ENCODE assay signal across 10 cellular contexts in the genomic region with DNA sequence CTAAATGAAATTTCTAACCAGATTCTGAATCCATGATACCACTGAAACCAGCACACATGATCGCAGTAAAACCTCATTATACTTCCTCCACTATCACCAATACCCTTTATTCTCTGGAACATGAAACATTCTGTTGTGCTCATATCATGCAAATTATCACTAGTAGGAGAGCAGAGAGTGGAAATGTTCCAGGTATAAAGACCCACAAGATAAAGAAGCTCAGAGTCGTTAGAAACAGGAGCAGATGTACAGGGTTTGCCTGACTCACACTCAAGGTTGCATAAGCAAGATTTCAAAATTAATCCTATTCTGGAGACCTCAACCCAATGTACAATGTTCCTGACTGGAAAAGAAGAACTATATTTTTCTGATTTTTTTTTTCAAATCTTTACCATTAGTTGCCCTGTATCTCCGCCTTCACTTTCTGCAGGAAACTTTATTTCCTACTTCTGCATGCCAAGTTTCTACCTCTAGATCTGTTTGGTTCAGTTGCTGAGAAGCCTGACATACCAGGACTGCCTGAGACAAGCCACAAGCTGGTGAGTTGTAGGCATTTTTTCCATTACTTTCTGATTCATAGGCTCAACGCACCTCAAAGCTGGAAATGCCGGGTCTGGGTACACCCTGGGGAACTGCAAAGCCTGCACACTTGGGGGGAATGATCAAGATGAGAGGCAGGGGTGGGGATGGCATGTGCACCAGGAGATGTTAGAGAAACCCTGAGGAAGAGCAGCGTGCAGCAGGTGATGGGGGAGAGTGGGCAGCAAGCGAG. TPM values are rescaled to one million over a fixed set of nuclear protein-coding genes. Genes with fewer than 3 reads are reported as not detected.
DNase-seq lines count a peak whose midpoint lies in the region; ATAC-seq lines count a peak whose summit lies in the region.
"Had no signal": no experiment of that assay in that cellular context is flagged by ENCODE, and none has a peak within 500 bp of the region (broad histone marks: within the 10 kb centered on the region; RNA-seq: fewer than 3 reads in every experiment).

A gene (plus strand): TSS at position 473 of the 772 bp plus-strand sequence. CDS start 3,417 bp downstream, outside the sequence.

- peaks cover under 1% of the 10 kb centered on the region for H3K9me3 Mint-ChIP-seq in activated CD8-positive, alpha-beta memory T cell treated with anti-CD3 and anti-CD28 coated beads, Interleukin-2, amount 10 ng/mL, durations not matched to agents 7 days and 5 days (ENCODE audit: low read depth)
- H3K9me3 Mint-ChIP-seq in T-helper 1 cell treated with Interleukin-12 subunit alpha and Interleukin-12 subunit beta and Interleukin-4 antibody, amounts not matched to agents 30 μg/mL and 1 μg/mL, for 36 hours: peaks cover 2% of the 10 kb centered on the region
- H3K9me3 Mint-ChIP-seq in central memory CD8-positive, alpha-beta T cell: peaks cover 2% of the 10 kb centered on the region
- H3K9me3 Mint-ChIP-seq in stimulated activated memory B cell treated with anti-CD40 and anti-IgM and Interleukin-4, amounts not matched to agents 10 μg/mL and 1 μg/mL and 100 μg/mL, for 72 hours: no peaks in the 10 kb centered on the region

- no peak for DNase-seq in activated CD8-positive, alpha-beta memory T cell treated with anti-CD3 and anti-CD28 coated beads, Interleukin-2, amount 10 ng/mL, durations not matched to agents 7 days and 5 days
- DNase-seq in activated CD8-positive, alpha-beta memory T cell treated with anti-CD3 and anti-CD28 coated beads, Interleukin-2, amount 50 U/mL, for 4 hours: no peak
- no peak for DNase-seq in central memory CD8-positive, alpha-beta T cell (ENCODE audit: low spot score in 2 of 2)
- DNase-seq in Ammon's horn (ENCODE audit: low spot score): no peak
- no peak for DNase-seq in mesenteric fat pad (ENCODE audit: low spot score)
- DNase-seq: EL, NCI-H1694 treated with DMSO at 0.1 percent for 48 hours had no signal

- CTCF ChIA-PET in activated CD8-positive, alpha-beta memory T cell treated with anti-CD3 and anti-CD28 coated beads, Interleukin-2, amount 10 ng/mL, durations not matched to agents 7 days and 5 days (lab: Charles Lee): interaction anchor here (0.7 to 3.6 kb wide), 14 partner anchors 10 to 143 kb away, joined by 3 to 35 read pairs (median 3); a partner anchor contains a TSS

- peaks cover 34% of the 10 kb centered on the region for H3K36me3 Mint-ChIP-seq in activated CD8-positive, alpha-beta memory T cell treated with anti-CD3 and anti-CD28 coated beads, Interleukin-2, amount 10 ng/mL, durations not matched to agents 7 days and 5 days
- peaks cover 40% of the 10 kb centered on the region for H3K36me3 Mint-ChIP-seq in T-helper 1 cell treated with Interleukin-12 subunit alpha and Interleukin-12 subunit beta and Interleukin-4 antibody, amounts not matched to agents 30 μg/mL and 1 μg/mL, for 36 hours (ENCODE audit: low read depth)
- H3K36me3 Mint-ChIP-seq in central memory CD8-positive, alpha-beta T cell (ENCODE audit: insufficient read depth): peaks cover 3% of the 10 kb centered on the region
- H3K36me3 Mint-ChIP-seq in stimulated activated memory B cell treated with anti-CD40 and anti-IgM and Interleukin-4, amounts not matched to agents 10 μg/mL and 1 μg/mL and 100 μg/mL, for 72 hours: peaks cover 5% of the 10 kb centered on the region

- H3K27ac Mint-ChIP-seq in activated CD8-positive, alpha-beta memory T cell treated with anti-CD3 and anti-CD28 coated beads, Interleukin-2, amount 10 ng/mL, durations not matched to agents 7 days and 5 days: peak within 1 kb of the TSS; percentile 82
- H3K27ac Mint-ChIP-seq in T-helper 1 cell treated with Interleukin-12 subunit alpha and Interleukin-12 subunit beta and Interleukin-4 antibody, amounts not matched to agents 30 μg/mL and 1 μg/mL, for 36 hours: peak within 1 kb of the TSS; percentile 85
- peak within 1 kb of the TSS; percentile 61 for H3K27ac Mint-ChIP-seq in central memory CD8-positive, alpha-beta T cell (ENCODE audit: low read depth)
- peak within 1 kb of the TSS; percentile 67 for H3K27ac Mint-ChIP-seq in stimulated activated memory B cell treated with anti-CD40 and anti-IgM and Interleukin-4, amounts not matched to agents 10 μg/mL and 1 μg/mL and 100 μg/mL, for 72 hours

- peak within 1 kb of the TSS; percentile 74 for H3K4me3 Mint-ChIP-seq in activated CD8-positive, alpha-beta memory T cell treated with anti-CD3 and anti-CD28 coated beads, Interleukin-2, amount 10 ng/mL, durations not matched to agents 7 days and 5 days
- H3K4me3 Mint-ChIP-seq in T-helper 1 cell treated with Interleukin-12 subunit alpha and Interleukin-12 subunit beta and Interleukin-4 antibody, amounts not matched to agents 30 μg/mL and 1 μg/mL, for 36 hours: peak within 1 kb of the TSS; percentile 89
- peak within 1 kb of the TSS; percentile 58 for H3K4me3 Mint-ChIP-seq in central memory CD8-positive, alpha-beta T cell
- H3K4me3 Mint-ChIP-seq in stimulated activated memory B cell treated with anti-CD40 and anti-IgM and Interleukin-4, amounts not matched to agents 10 μg/mL and 1 μg/mL and 100 μg/mL, for 72 hours: peak within 1 kb of the TSS; percentile 55

- H3K4me1 Mint-ChIP-seq in activated CD8-positive, alpha-beta memory T cell treated with anti-CD3 and anti-CD28 coated beads, Interleukin-2, amount 10 ng/mL, durations not matched to agents 7 days and 5 days: peaks cover 92% of the 10 kb centered on the region
- peaks cover 81% of the 10 kb centered on the region for H3K4me1 Mint-ChIP-seq in T-helper 1 cell treated with Interleukin-12 subunit alpha and Interleukin-12 subunit beta and Interleukin-4 antibody, amounts not matched to agents 30 μg/mL and 1 μg/mL, for 36 hours (ENCODE audit: low read depth)
- H3K4me1 Mint-ChIP-seq in central memory CD8-positive, alpha-beta T cell: peaks cover 77% of the 10 kb centered on the region
- peaks cover 79% of the 10 kb centered on the region for H3K4me1 Mint-ChIP-seq in stimulated activated memory B cell treated with anti-CD40 and anti-IgM and Interleukin-4, amounts not matched to agents 10 μg/mL and 1 μg/mL and 100 μg/mL, for 72 hours

- H3K27me3 Mint-ChIP-seq in activated CD8-positive, alpha-beta memory T cell treated with anti-CD3 and anti-CD28 coated beads, Interleukin-2, amount 10 ng/mL, durations not matched to agents 7 days and 5 days: peaks cover 26% of the 10 kb centered on the region
- H3K27me3 Mint-ChIP-seq in T-helper 1 cell treated with Interleukin-12 subunit alpha and Interleukin-12 subunit beta and Interleukin-4 antibody, amounts not matched to agents 30 μg/mL and 1 μg/mL, for 36 hours (ENCODE audit: low read depth): peaks cover 32% of the 10 kb centered on the region
- no peaks in the 10 kb centered on the region for H3K27me3 Mint-ChIP-seq in central memory CD8-positive, alpha-beta T cell
- H3K27me3 Mint-ChIP-seq in stimulated activated memory B cell treated with anti-CD40 and anti-IgM and Interleukin-4, amounts not matched to agents 10 μg/mL and 1 μg/mL and 100 μg/mL, for 72 hours: no peaks in the 10 kb centered on the region

- ATAC-seq in activated CD8-positive, alpha-beta memory T cell treated with anti-CD3 and anti-CD28 coated beads, Interleukin-2, amount 10 ng/mL, durations not matched to agents 7 days and 5 days: peak; percentile 10
- ATAC-seq in central memory CD8-positive, alpha-beta T cell (replicated peaks; ENCODE audit: extremely low read depth, poor library complexity, severe bottlenecking): peak; percentile 14
- peak; percentile 74 for ATAC-seq in stimulated activated memory B cell treated with anti-CD40 and anti-IgM and Interleukin-4, amounts not matched to agents 10 μg/mL and 1 μg/mL and 100 μg/mL, for 72 hours
- no peak for ATAC-seq in HG03439 (IDR thresholded peaks at IDR 0.05; ENCODE audit: unreplicated experiment)

RNA-seq across cellular contexts. Expression of the gene that starts here (rescaled TPM):
- 10 to 100 TPM; 37.9 to 80.1 TPM for total RNA-seq in activated CD8-positive, alpha-beta memory T cell treated with anti-CD3 and anti-CD28 coated beads, Interleukin-2, amount 10 ng/mL, durations not matched to agents 7 days and 5 days
- 3.3 TPM for total RNA-seq in mesenteric fat pad
